In genomic region chr1:54805981-54806381, GRCh38 we compare ENCODE assay signal across 16 cellular contexts. TPM values are rescaled to one million over a fixed set of nuclear protein-coding genes. Genes with fewer than 3 reads are reported as not detected.
"Had no signal": no experiment of that assay in that cellular context is flagged by ENCODE, and none has a peak within 500 bp of the region (broad histone marks: within the 10 kb centered on the region; RNA-seq: fewer than 3 reads in every experiment).

No MANE protein-coding gene starts in this region.

- H3K4me1 ChIP-seq: neural progenitor cell had no signal

- H3K9ac ChIP-seq: neural progenitor cell had no signal

- H3K27me3 ChIP-seq: pancreas, thyroid gland had no signal

- DNase-seq: activated CD4-positive, alpha-beta T cell treated with anti-CD3 and anti-CD28 coated beads for 36 hours; activated CD8-positive, alpha-beta T cell treated with anti-CD3 and anti-CD28 coated beads, Interleukin-2, amount 10 ng/mL, durations not matched to agents 7 days and 5 days; foreskin fibroblast; glutamatergic neuron; left ventricle myocardium superior; mesendoderm; pancreas; stimulated activated CD4-positive, alpha-beta T cell treated with anti-CD3 and anti-CD28 coated beads, Interleukin-4, amount 100 ng/mL, for 24 hours; stimulated activated naive CD8-positive, alpha-beta T cell treated with anti-CD3 and anti-CD28 coated beads, Interleukin-15, amount 100 ng/mL, for 72 hours; thyroid gland had no signal

- H3K4me3 ChIP-seq: esophagus muscularis mucosa, neural progenitor cell, pancreas, SJSA1, thyroid gland had no signal

- H2AFZ ChIP-seq: neural progenitor cell had no signal

- H3K36me3 ChIP-seq: esophagus muscularis mucosa, neural progenitor cell, pancreas, SJSA1, thyroid gland had no signal

- H3K27ac ChIP-seq: esophagus muscularis mucosa, neural progenitor cell, pancreas, SJSA1, thyroid gland had no signal

- FAIRE-seq: endometrium, islet of Langerhans, pancreas had no signal

- H3K9me3 ChIP-seq: esophagus muscularis mucosa, pancreas, SJSA1, thyroid gland had no signal

- H3K4me2 ChIP-seq: neural progenitor cell had no signal

- ATAC-seq: activated CD4-positive, alpha-beta T cell treated with anti-CD3 and anti-CD28 coated beads for 36 hours; activated CD8-positive, alpha-beta T cell treated with anti-CD3 and anti-CD28 coated beads, Interleukin-2, amount 10 ng/mL, durations not matched to agents 7 days and 5 days; left ventricle myocardium superior; pancreas; stimulated activated naive CD8-positive, alpha-beta T cell treated with anti-CD3 and anti-CD28 coated beads, Interleukin-15, amount 100 ng/mL, for 72 hours had no signal

RNA-seq across cellular contexts. Expression of gene TTC22, which starts 4.9 kb away (rescaled TPM):
- total RNA-seq: dermis microvascular lymphatic vessel endothelial cell, SJSA1 had no signal
